In the genomic region with DNA sequence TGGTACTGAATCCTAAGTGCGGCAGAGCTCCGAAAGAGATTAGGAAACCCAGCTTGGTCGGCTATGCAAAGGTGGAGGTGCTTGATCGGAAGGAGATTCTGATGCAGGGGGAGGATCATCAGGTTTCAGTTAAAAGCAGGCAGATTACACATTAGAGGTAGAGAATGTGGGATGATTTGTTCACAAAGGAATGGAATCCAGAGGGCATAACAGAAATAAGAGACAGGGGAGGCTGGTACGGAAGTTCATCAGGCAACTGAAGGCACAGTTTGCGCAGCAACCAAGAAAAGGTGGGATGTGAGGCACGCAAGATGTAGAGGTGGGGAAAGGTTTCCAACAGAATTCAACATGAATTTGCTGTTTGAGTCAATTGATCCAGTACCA, we compare ENCODE assay signal across 8 cellular contexts. TPM values are rescaled to one million over a fixed set of nuclear protein-coding genes. Genes with fewer than 3 reads are reported as not detected.
DNase-seq lines count a peak whose midpoint lies in the region; ATAC-seq, FAIRE-seq and TF ChIP-seq lines count a peak whose summit lies in the region.

No MANE protein-coding gene starts in this region.

- no peaks in the 10 kb centered on the region for H3K27me3 ChIP-seq in neuronal stem cell (ENCODE audit: control insufficient read depth in 3 of 3, insufficient read depth in 3 of 3, low read depth in 1 of 3, low read length in 3 of 3)

- no peak overlapping the region for H3K23ac ChIP-seq in neuronal stem cell (ENCODE audit: low read depth, low read length, poor library complexity)

- no peak overlapping the region for H4K91ac ChIP-seq in neuronal stem cell (ENCODE audit: low read depth, low read length, poor library complexity)

- peak; percentile 11 for ATAC-seq in GM21529 (IDR thresholded peaks at IDR 0.05; ENCODE audit: unreplicated experiment)

- H3K9ac ChIP-seq in neuronal stem cell (ENCODE audit: low read depth, low read length, poor library complexity): no peak overlapping the region

- intact Hi-C loops in CD14-positive monocyte (cut with micrococcal nuclease): loop anchor here (5.0 to 10.0 kb wide), 3 partner anchors 417 to 1965 kb away; partner anchors contain the start of genes USP38 (in 2 of the 2) and IL15 (in 1 of the 2)

- peaks cover 4% of the 10 kb centered on the region for H3K79me1 ChIP-seq in neuronal stem cell (ENCODE audit: low read depth, low read length)

- peaks cover 3 to 4% of the 10 kb centered on the region in 2 donors for H3K4me1 ChIP-seq in neuronal stem cell (ENCODE audit: control insufficient read depth in 2 of 2, insufficient read depth in 1 of 2, low read depth in 1 of 2, low read length in 2 of 2)

- DNase-seq in CD14-positive monocyte (ENCODE audit: low spot score) (no peak), LNCaP clone FGC (ENCODE audit: low read depth) (no peak), epithelial cell of esophagus (ENCODE audit: low read depth) (no peak), neuronal stem cell (ENCODE audit: low spot score) (no peak), NCI-H2227 treated with DMSO at 0.1 percent for 48 hours (lab: John Stamatoyannopoulos, UW) (no peak), HTR-8/SVneo (ENCODE audit: insufficient read length, low spot score) (no peak), SW 1271 (lab: John Stamatoyannopoulos, UW) (no peak)

- H3K27ac ChIP-seq in neuronal stem cell (replicated peaks; ENCODE audit: low read length): no peak overlapping the region

- H3K36me3 Mint-ChIP-seq in CD14-positive monocyte: peaks cover 22 to 28% of the 10 kb centered on the region in 2 donors

- H2BK15ac ChIP-seq in neuronal stem cell (ENCODE audit: low read length): no peak overlapping the region

- TF ChIP-seq CTCF in CD14-positive monocyte (IDR thresholded peaks at IDR 0.05): no peak
- no peak for TF ChIP-seq CTCF in LNCaP clone FGC (IDR thresholded peaks at IDR 0.05; ENCODE audit: control insufficient read depth, extremely low read depth, insufficient read depth)
- TF ChIP-seq CTCF in epithelial cell of esophagus (IDR thresholded peaks at IDR 0.05; ENCODE audit: insufficient read depth, low read depth, low read length, missing control alignments): no peak

- WGBS in neuronal stem cell (ENCODE audit: extremely low coverage in 2 of 2, insufficient read length in 2 of 2, insufficient replicate concordance in 1 of 2), 2 donors: no CpG with 5 or more reads among the region's 7 CpGs

- no peak overlapping the region for H2BK5ac ChIP-seq in neuronal stem cell (ENCODE audit: low read length)

- H3K4me1 Mint-ChIP-seq in CD14-positive monocyte: peaks cover 30% of the 10 kb centered on the region

- peaks cover 0 to 4% (median 0%) of the 10 kb centered on the region in 3 donors for H3K27me3 Mint-ChIP-seq in CD14-positive monocyte (ENCODE audit: low read depth in 3 of 3)

- H2AFZ ChIP-seq in neuronal stem cell (ENCODE audit: low read length): peak overlapping the region; percentile 90

- no peak overlapping the region for H3K18ac ChIP-seq in neuronal stem cell (ENCODE audit: low read length)

- H3K36me3 ChIP-seq in neuronal stem cell (replicated peaks in 1 of 2; ENCODE audit: control insufficient read depth in 2 of 2, insufficient read depth in 2 of 2, low read length in 2 of 2): peaks cover 2 to 30% of the 10 kb centered on the region in 2 donors

- no peak overlapping the region for H4K8ac ChIP-seq in neuronal stem cell (ENCODE audit: low read depth, low read length)

- H3K4me2 ChIP-seq in neuronal stem cell (ENCODE audit: insufficient read depth, low read length, poor library complexity, severe bottlenecking): no peak overlapping the region

- H3K27ac Mint-ChIP-seq in CD14-positive monocyte: peak overlapping the region; percentile 35 to 98 (median 94)

- peak overlapping the region; percentile 65 for H3K4me3 ChIP-seq in LNCaP clone FGC (ENCODE audit: low read depth, low read length)
- peak overlapping the region; percentile 84 for H3K4me3 ChIP-seq in epithelial cell of esophagus (ENCODE audit: low read length)
- peak overlapping the region in 1 of 2 donors; percentile 61 for H3K4me3 ChIP-seq in neuronal stem cell (ENCODE audit: low read length in 2 of 2)

- H2AK5ac ChIP-seq in neuronal stem cell (ENCODE audit: low read depth, low read length): no peak overlapping the region

- no peak overlapping the region for H2BK120ac ChIP-seq in neuronal stem cell (ENCODE audit: low read depth, low read length)

- H2BK12ac ChIP-seq in neuronal stem cell (ENCODE audit: low read length): no peak overlapping the region

- peaks cover 0 to 2% (median 0%) of the 10 kb centered on the region in 7 donors for H3K9me3 Mint-ChIP-seq in CD14-positive monocyte

- peak overlapping the region; percentile 85 to 91 for H3K4me3 Mint-ChIP-seq in CD14-positive monocyte

- FAIRE-seq in HTR-8/SVneo (lab: Jason Lieb, UNC): no peak

- no peaks in the 10 kb centered on the region for H3K9me3 ChIP-seq in neuronal stem cell (replicated peaks in 1 of 2; ENCODE audit: control insufficient read depth in 2 of 2, insufficient read depth in 1 of 2, low read depth in 1 of 2, low read length in 2 of 2)

- no peak overlapping the region for H3K4ac ChIP-seq in neuronal stem cell (ENCODE audit: low read length)

- H3K14ac ChIP-seq in neuronal stem cell (ENCODE audit: low read length): no peak overlapping the region

RNA-seq across cellular contexts. Expression of gene ZNF330, which starts 0.4 kb away (rescaled TPM):
- 10 to 100 TPM; 21.6 to 27.7 TPM for polyA plus RNA-seq in CD14-positive monocyte
- polyA plus RNA-seq in neuronal stem cell (2013, experiment 1 of 2): 36.3 TPM
- 35.9 TPM for polyA plus RNA-seq in neuronal stem cell (2013, experiment 2 of 2)
